In genomic region chr3:111541911-111542483, GRCh38 we compare ENCODE assay signal across 9 cellular contexts. TPM values are rescaled to one million over a fixed set of nuclear protein-coding genes. Genes with fewer than 3 reads are reported as not detected.
A peak's percentile ranks its signal among the peaks of the same experiment; 100 is the strongest.
DNase-seq lines count a peak whose midpoint lies in the region; ATAC-seq and TF ChIP-seq lines count a peak whose summit lies in the region.
"Had no signal": no experiment of that assay in that cellular context is flagged by ENCODE, and none has a peak within 500 bp of the region (broad histone marks: within the 10 kb centered on the region; RNA-seq: fewer than 3 reads in every experiment).

Gene CD96 (plus strand): TSS chr3:111542197. CDS start chr3:111542249, 52 bp downstream.

- peak within 1 kb of the TSS; percentile 16 to 96 (median 72) for H3K27ac Mint-ChIP-seq in naive B cell

- TF ChIP-seq EP300 in esophagus muscularis mucosa (IDR thresholded peaks at IDR 0.05): no peak

- peak within 1 kb of the TSS in 1 of 4 donors; percentile 3 for H3K4me3 ChIP-seq in esophagus muscularis mucosa

- H3K36me3 Mint-ChIP-seq in naive B cell: no peaks in the 10 kb centered on the region

- H3K9me3 ChIP-seq in esophagus muscularis mucosa: no peaks in the 10 kb centered on the region
- H3K9me3 ChIP-seq: neutrophil had no signal

- no peaks in the 10 kb centered on the region for H3K4me1 ChIP-seq in esophagus muscularis mucosa

- no peak for TF ChIP-seq POLR2A in esophagus muscularis mucosa (IDR thresholded peaks at IDR 0.05; ENCODE audit: low read depth)

- peaks cover 23 to 49% (median 25%) of the 10 kb centered on the region in 3 donors for H3K4me1 Mint-ChIP-seq in naive B cell

- no peak within 1 kb of the TSS for H3K27ac ChIP-seq in esophagus muscularis mucosa (replicated peaks in 1 of 4)
- H3K27ac ChIP-seq: neutrophil had no signal

- H3K27me3 Mint-ChIP-seq in naive B cell: no peaks in the 10 kb centered on the region

- DNase-seq in activated T-cell treated with anti-CD3 and anti-CD28 coated beads for 4 hours: peak; percentile 59
- no peak for DNase-seq in naive B cell
- no peak for DNase-seq in SKM-1 (lab: John Stamatoyannopoulos, UW; ENCODE audit: unreplicated experiment)
- DNase-seq in esophagus muscularis mucosa (ENCODE audit: extremely low spot score): no peak
- no peak for DNase-seq in medulla oblongata (ENCODE audit: extremely low spot score)
- no peak for DNase-seq in NCI-H1417 (lab: John Stamatoyannopoulos, UW)

- H3K27me3 ChIP-seq in esophagus muscularis mucosa: no peaks in the 10 kb centered on the region
- H3K27me3 ChIP-seq: neutrophil had no signal

- ATAC-seq in GM19351 (IDR thresholded peaks at IDR 0.05; ENCODE audit: unreplicated experiment) (peak; percentile 39), HG03521 (IDR thresholded peaks at IDR 0.05; ENCODE audit: unreplicated experiment) (peak; percentile 31), naive B cell (ENCODE audit: low read depth in 2 of 2) (peak; percentile 65 to 78)

- H3K36me3 ChIP-seq in esophagus muscularis mucosa: no peaks in the 10 kb centered on the region
- H3K36me3 ChIP-seq: neutrophil had no signal

- 41% methylated on average over 11 of the region's 11 CpGs for WGBS in esophagus muscularis mucosa

- intact Hi-C loops in esophagus muscularis mucosa (cut with DNase I): no loop called here

- peak within 1 kb of the TSS in 7 of 8 donors; percentile 24 to 95 (median 59) for H3K4me3 Mint-ChIP-seq in naive B cell

- no peaks in the 10 kb centered on the region for H3K9me3 Mint-ChIP-seq in naive B cell

- TF ChIP-seq CTCF in esophagus muscularis mucosa (IDR thresholded peaks at IDR 0.05): no peak

RNA-seq across cellular contexts. Expression of gene CD96, which starts in this region (rescaled TPM):
- polyA plus RNA-seq in naive B cell (ENCODE audit: low read depth in 6 of 6): 100 to 1,000 TPM in 1 of 6 donors, 10 to 100 TPM in 2, 1 to 10 TPM in 3; 2.0 to 154 (median 38.9) TPM
- 1 to 10 TPM in 1 of 4 donors, under 1 TPM in 3; 0.17 to 1.5 (median 0.43) TPM for total RNA-seq in esophagus muscularis mucosa
